Comparison of ENCODE assay signal across 9 cellular contexts in the genomic region with DNA sequence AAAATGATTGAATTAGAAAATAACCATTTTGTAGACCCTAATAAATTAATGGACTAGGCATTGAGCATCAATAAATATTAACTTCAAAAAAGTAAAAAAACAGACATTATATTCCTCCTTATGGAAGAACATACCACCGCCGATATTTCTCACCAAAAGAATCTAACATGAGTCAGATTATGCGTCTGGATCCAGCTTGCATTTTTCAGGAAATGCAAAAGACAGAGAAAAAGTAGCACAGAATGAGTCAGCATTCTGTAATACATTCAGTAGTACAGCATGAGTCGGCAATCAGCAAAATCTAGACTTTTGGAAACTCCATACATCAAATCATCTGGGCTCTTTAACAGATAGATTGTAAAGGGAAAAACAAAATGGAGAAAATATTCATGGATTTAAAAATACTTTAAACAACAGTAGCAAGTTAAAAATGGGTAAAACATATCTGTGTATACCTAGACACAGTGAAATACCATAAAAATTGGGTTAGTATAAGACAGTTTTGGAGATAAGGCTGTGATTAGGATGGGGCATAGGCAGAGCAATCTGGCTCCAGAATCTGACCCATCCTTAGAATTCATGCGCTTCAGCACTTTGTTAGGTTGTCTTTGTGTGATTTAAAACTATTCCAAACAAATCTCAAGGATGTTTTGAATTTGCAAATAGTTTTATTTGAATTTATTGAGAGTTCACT.
DNase-seq lines count a peak whose midpoint lies in the region; ATAC-seq, FAIRE-seq and TF ChIP-seq lines count a peak whose summit lies in the region.
"Had no signal": no experiment of that assay in that cellular context is flagged by ENCODE, and none has a peak within 500 bp of the region (broad histone marks: within the 10 kb centered on the region; RNA-seq: fewer than 3 reads in every experiment).

No MANE protein-coding gene starts in this region.

- H3K79me2 ChIP-seq in H1 (ENCODE audit: control insufficient read depth in 1 of 2, insufficient read depth in 2 of 2, low read length in 2 of 2): no peaks in the 10 kb centered on the region

- no peak overlapping the region for H4K8ac ChIP-seq in H1 (ENCODE audit: extremely low read depth, insufficient read depth, low read length)

- peak; percentile 62 for DNase-seq in DMS53 (lab: John Stamatoyannopoulos, UW)
- peak; percentile 59 for DNase-seq in NCI-H460 (ENCODE audit: extremely low read depth, low read depth)
- DNase-seq in H1 (ENCODE audit: low read depth in 1 of 2, low spot score in 2 of 2): no peak
- DNase-seq in non-pigmented ciliary epithelial cell (ENCODE audit: low read depth): peak; percentile 88
- no peak for DNase-seq in ovary
- no peak for DNase-seq in NCI-H1436 (lab: John Stamatoyannopoulos, UW)
- no peak for DNase-seq in DMS153 (lab: John Stamatoyannopoulos, UW)
- DNase-seq: activated CD8-positive, alpha-beta memory T cell treated with anti-CD3 and anti-CD28 coated beads, Interleukin-2, amount 50 U/mL, for 48 hours had no signal

- CTCF ChIA-PET in H1 (lab: Charles Lee; ENCODE audit: partially characterized antibody): no interaction called here

- H3K4me2 ChIP-seq in H1 (ENCODE audit: insufficient read depth in 1 of 2, low read depth in 2 of 2, low read length in 2 of 2): no peak overlapping the region

- H3K27me3 ChIP-seq in H1 (replicated peaks in 1 of 4; ENCODE audit: control insufficient read depth in 3 of 4, extremely low read depth in 1 of 4, insufficient read depth in 3 of 4, low read length in 3 of 4) (no peaks in the 10 kb centered on the region), ovary (no peaks in the 10 kb centered on the region)

- H3K23ac ChIP-seq in H1 (ENCODE audit: insufficient read length): no peak overlapping the region

- no peak overlapping the region for H2BK12ac ChIP-seq in H1 (ENCODE audit: low read depth, low read length)

- H2AFZ ChIP-seq in H1 (ENCODE audit: low read length): no peak overlapping the region

- H3K36me3 ChIP-seq in H1 (ENCODE audit: control insufficient read depth in 2 of 4, insufficient read depth in 4 of 4, low read length in 3 of 4): no peaks in the 10 kb centered on the region
- no peaks in the 10 kb centered on the region for H3K36me3 ChIP-seq in ovary

- no peak overlapping the region for H4K5ac ChIP-seq in H1 (ENCODE audit: insufficient read length, low read depth, low read length)

- no peak for FAIRE-seq in H1 (lab: Jason Lieb, UNC)

- no peak overlapping the region for H3K4me3 ChIP-seq in H1 (ENCODE audit: extremely low read depth in 1 of 4, insufficient read depth in 2 of 4, low read depth in 3 of 4, low read length in 4 of 4)
- no peak overlapping the region for H3K4me3 ChIP-seq in ovary

- no peaks in the 10 kb centered on the region for H3K4me1 ChIP-seq in H1 (replicated peaks in 1 of 4; ENCODE audit: control insufficient read depth in 3 of 4, insufficient read depth in 4 of 4, low read length in 3 of 4)
- no peaks in the 10 kb centered on the region for H3K4me1 ChIP-seq in ovary (ENCODE audit: insufficient read depth)

- no peak for TF ChIP-seq CTCF in H1 (IDR thresholded peaks at IDR 0.05; ENCODE audit: control extremely low read depth in 1 of 3, insufficient read depth in 1 of 3, low read depth in 1 of 3, low read length in 3 of 3)
- no peak for TF ChIP-seq CTCF in ovary (IDR thresholded peaks at IDR 0.05)

- H3K18ac ChIP-seq in H1 (ENCODE audit: extremely low read depth, low read length): no peak overlapping the region

- no peak for ATAC-seq in HG02678 (IDR thresholded peaks at IDR 0.05; ENCODE audit: unreplicated experiment)

- TF ChIP-seq EP300 in H1 (IDR thresholded peaks at IDR 0.05; ENCODE audit: borderline replicate concordance in 1 of 2, low read depth in 2 of 2, low read length in 2 of 2) (no peak), ovary (IDR thresholded peaks at IDR 0.05) (no peak)

- no peak overlapping the region for H2BK20ac ChIP-seq in H1 (ENCODE audit: low read length)

- H3K4ac ChIP-seq in H1 (replicated peaks; ENCODE audit: insufficient read length, low read depth, low read length): no peak overlapping the region

- H2AK5ac ChIP-seq in H1 (ENCODE audit: low read depth, low read length): no peak overlapping the region

- intact Hi-C loops in ovary (cut with DNase I): no loop called here

- no peaks in the 10 kb centered on the region for H3K79me1 ChIP-seq in H1 (ENCODE audit: low read depth, low read length)

- H4K20me1 ChIP-seq in H1 (replicated peaks in 1 of 2; ENCODE audit: control insufficient read depth in 1 of 2, insufficient read depth in 2 of 2, low read length in 2 of 2): no peaks in the 10 kb centered on the region

- no peak overlapping the region for H2BK15ac ChIP-seq in H1 (ENCODE audit: low read length)

- no peak overlapping the region for H2BK120ac ChIP-seq in H1 (replicated peaks; ENCODE audit: low read depth, low read length)

- no peak for TF ChIP-seq RAD21 in H1 (IDR thresholded peaks at IDR 0.05 in 1 of 2, conservative IDR thresholded peaks at IDR 0.05 in 1 of 2; ENCODE audit: low read depth in 2 of 2, low read length in 2 of 2)

- H4K91ac ChIP-seq in H1 (replicated peaks; ENCODE audit: insufficient read length, low read length): no peak overlapping the region

- no peak overlapping the region for H2BK5ac ChIP-seq in H1 (ENCODE audit: low read depth, low read length)

- H3K14ac ChIP-seq in H1 (ENCODE audit: insufficient read length): no peak overlapping the region

- H3K27ac ChIP-seq in H1 (ENCODE audit: low read depth, low read length): no peak overlapping the region
- no peak overlapping the region for H3K27ac ChIP-seq in ovary

- POLR2A ChIA-PET in H1 (lab: Charles Lee; ENCODE audit: partially characterized antibody): no interaction called here

- H3K9ac ChIP-seq in H1 (replicated peaks in 1 of 4; ENCODE audit: extremely low read depth in 1 of 4, low read depth in 3 of 4, low read length in 3 of 4): no peak overlapping the region

- no peaks in the 10 kb centered on the region for H3K23me2 ChIP-seq in H1 (ENCODE audit: low read depth, low read length)

- no peak for TF ChIP-seq POLR2A in H1 (IDR thresholded peaks at IDR 0.05; ENCODE audit: control extremely low read depth in 1 of 2, low read depth in 2 of 2, low read length in 2 of 2)
- no peak for TF ChIP-seq POLR2A in ovary (IDR thresholded peaks at IDR 0.05)

- WGBS in H1 (ENCODE audit: extremely low coverage in 1 of 2, insufficient coverage in 1 of 2, insufficient read length in 1 of 2, insufficient replicate concordance in 2 of 2, low coverage in 1 of 2, low lambda C conversion rate in 2 of 2, missing lambda C conversion rate in 1 of 2), 2 experiments: 91% methylated on average over 5 of the region's 5 CpGs; no CpG with 5 or more reads in 1 of the 2 experiments
- WGBS in ovary, 3 donors: 78 to 85% (median 80%) methylated on average over 5 of the region's 5 CpGs

- no peak overlapping the region for H3K56ac ChIP-seq in H1 (replicated peaks; ENCODE audit: insufficient read length, low read depth, low read length)

- H3K9me3 ChIP-seq in H1 (ENCODE audit: insufficient read depth in 2 of 2, low read depth in 1 of 2, low read length in 1 of 2): no peaks in the 10 kb centered on the region
- no peaks in the 10 kb centered on the region for H3K9me3 ChIP-seq in ovary

TF ChIP-seq in H1, 55 proteins besides CTCF, POLR2A, EP300 and RAD21:
- TF ChIP-seq, protein P1, sequence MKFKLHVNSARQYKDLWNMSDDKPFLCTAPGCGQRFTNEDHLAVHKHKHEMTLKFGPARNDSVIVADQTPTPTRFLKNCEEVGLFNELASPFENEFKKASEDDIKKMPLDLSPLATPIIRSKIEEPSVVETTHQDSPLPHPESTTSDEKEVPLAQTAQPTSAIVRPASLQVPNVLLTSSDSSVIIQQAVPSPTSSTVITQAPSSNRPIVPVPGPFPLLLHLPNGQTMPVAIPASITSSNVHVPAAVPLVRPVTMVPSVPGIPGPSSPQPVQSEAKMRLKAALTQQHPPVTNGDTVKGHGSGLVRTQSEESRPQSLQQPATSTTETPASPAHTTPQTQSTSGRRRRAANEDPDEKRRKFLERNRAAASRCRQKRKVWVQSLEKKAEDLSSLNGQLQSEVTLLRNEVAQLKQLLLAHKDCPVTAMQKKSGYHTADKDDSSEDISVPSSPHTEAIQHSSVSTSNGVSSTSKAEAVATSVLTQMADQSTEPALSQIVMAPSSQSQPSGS (IDR thresholded peaks at IDR 0.05; ENCODE audit: low read length): no peak
- no peak for TF ChIP-seq JUND (IDR thresholded peaks at IDR 0.05; ENCODE audit: low read length)
- peak; percentile 65 for TF ChIP-seq MAFK (IDR thresholded peaks at IDR 0.05; ENCODE audit: low read depth, low read length)
- TF ChIP-seq BACH1 (IDR thresholded peaks at IDR 0.05; ENCODE audit: low read length): peak; percentile 90
- TF ChIP-seq SUZ12 (IDR thresholded peaks at IDR 0.05; ENCODE audit: low read length): no peak
TF ChIP-seq in H1: peak in this region for 2.

Comparison
In these comparisons a context has a peak if more than half of its experiments do, and no peak if none do; other contexts are left out.
1. DNase-seq: peak in DMS53 (single experiment), NCI-H460 (single experiment) and non-pigmented ciliary epithelial cell (single experiment); none in H1 (0 of 2), ovary (0 of 5), NCI-H1436 (single experiment) and DMS153 (single experiment).